ENCODE assay signal across 9 cellular contexts in genomic region chr4:23888421-23889319, GRCh38. TPM values are rescaled to one million over a fixed set of nuclear protein-coding genes. Genes with fewer than 3 reads are reported as not detected.
DNase-seq lines count a peak whose midpoint lies in the region; ATAC-seq, FAIRE-seq and TF ChIP-seq lines count a peak whose summit lies in the region.
"Had no signal": no experiment of that assay in that cellular context is flagged by ENCODE, and none has a peak within 500 bp of the region (broad histone marks: within the 10 kb centered on the region; RNA-seq: fewer than 3 reads in every experiment).

No MANE protein-coding gene starts in this region.

- H3K79me2 ChIP-seq in keratinocyte (ENCODE audit: control insufficient read depth, insufficient read depth, low read length), result no peaks in the 10 kb centered on the region
- no peaks in the 10 kb centered on the region for H3K79me2 ChIP-seq in smooth muscle cell (ENCODE audit: low read depth)

- H3K4me1 ChIP-seq in HEK293 (ENCODE audit: control insufficient read depth, insufficient read depth, low read length) (no peaks in the 10 kb centered on the region), keratinocyte (ENCODE audit: control insufficient read depth, extremely low read depth, insufficient read depth, low read length) (peaks cover 29% of the 10 kb centered on the region), smooth muscle cell (ENCODE audit: low read depth) (peaks cover 22% of the 10 kb centered on the region)

- peak overlapping the region; percentile 65 for H3K4me2 ChIP-seq in keratinocyte (ENCODE audit: control insufficient read depth, extremely low read depth, insufficient read depth, low read depth, low read length)
- peak overlapping the region; percentile 83 for H3K4me2 ChIP-seq in smooth muscle cell

- no peaks in the 10 kb centered on the region for H3K9me3 Mint-ChIP-seq in activated CD8-positive, alpha-beta memory T cell treated with anti-CD3 and anti-CD28 coated beads, Interleukin-2, amount 10 ng/mL, durations not matched to agents 7 days and 5 days (ENCODE audit: low read depth)

- H3K27ac Mint-ChIP-seq in activated CD8-positive, alpha-beta memory T cell treated with anti-CD3 and anti-CD28 coated beads, Interleukin-2, amount 10 ng/mL, durations not matched to agents 7 days and 5 days, result no peak overlapping the region

- H3F3A ChIP-seq in smooth muscle cell (ENCODE audit: low read depth), result no peaks in the 10 kb centered on the region

- H2AFZ ChIP-seq in keratinocyte (ENCODE audit: control insufficient read depth, low read length) (peak overlapping the region; percentile 86), smooth muscle cell (ENCODE audit: low read depth) (peak overlapping the region; percentile 50)

- H4K20me1 ChIP-seq in keratinocyte (ENCODE audit: control insufficient read depth, extremely low read depth, insufficient read depth, low read length) (no peaks in the 10 kb centered on the region), smooth muscle cell (ENCODE audit: low read depth) (no peaks in the 10 kb centered on the region)

- ATAC-seq in HG03520 (IDR thresholded peaks at IDR 0.05; ENCODE audit: unreplicated experiment), result no peak
- no peak for ATAC-seq in activated CD8-positive, alpha-beta memory T cell treated with anti-CD3 and anti-CD28 coated beads, Interleukin-2, amount 10 ng/mL, durations not matched to agents 7 days and 5 days
- no peak for ATAC-seq in GM19351 (IDR thresholded peaks at IDR 0.05; ENCODE audit: unreplicated experiment)

- H3K9me3 ChIP-seq in HEK293 (ENCODE audit: control insufficient read depth, insufficient read depth, low read depth, low read length) (no peaks in the 10 kb centered on the region), keratinocyte (ENCODE audit: control insufficient read depth, low read depth, low read length) (no peaks in the 10 kb centered on the region), smooth muscle cell (replicated peaks; ENCODE audit: low read depth) (no peaks in the 10 kb centered on the region)

- peak; percentile 88 for FAIRE-seq in keratinocyte (lab: Jason Lieb, UNC)

- no peaks in the 10 kb centered on the region for H3K9me1 ChIP-seq in keratinocyte (ENCODE audit: control insufficient read depth, extremely low read depth, insufficient read depth, low read length)

- H3K4me3 Mint-ChIP-seq in activated CD8-positive, alpha-beta memory T cell treated with anti-CD3 and anti-CD28 coated beads, Interleukin-2, amount 10 ng/mL, durations not matched to agents 7 days and 5 days, result no peak overlapping the region

- no peaks in the 10 kb centered on the region for H3K4me1 Mint-ChIP-seq in activated CD8-positive, alpha-beta memory T cell treated with anti-CD3 and anti-CD28 coated beads, Interleukin-2, amount 10 ng/mL, durations not matched to agents 7 days and 5 days

- H3K27ac ChIP-seq in HEK293 (ENCODE audit: extremely low read depth, low read depth, low read length) (no peak overlapping the region), keratinocyte (ENCODE audit: control insufficient read depth, insufficient read depth, low read length) (no peak overlapping the region), smooth muscle cell (ENCODE audit: low read depth) (no peak overlapping the region)
- H3K27ac ChIP-seq: HL-60 had no signal

- H3K36me3 Mint-ChIP-seq in activated CD8-positive, alpha-beta memory T cell treated with anti-CD3 and anti-CD28 coated beads, Interleukin-2, amount 10 ng/mL, durations not matched to agents 7 days and 5 days, result no peaks in the 10 kb centered on the region

- POLR2A ChIA-PET in HEK293 (lab: Yijun Ruan, JAX), result interaction anchor here (1.2 to 1.6 kb wide), 2 partner anchors 9 kb away, joined by 3 to 4 read pairs; no protein-coding TSS in a partner anchor

- H3K9ac ChIP-seq in keratinocyte (ENCODE audit: control insufficient read depth, extremely low read depth, insufficient read depth, low read length) (no peak overlapping the region), smooth muscle cell (ENCODE audit: low read depth) (no peak overlapping the region)

- CTCF ChIA-PET in HEK293 (lab: Yijun Ruan, JAX), result interaction anchor here (0.6 to 2.2 kb wide), 2 partner anchors 39 to 520 kb away, joined by 3 to 8 read pairs; no protein-coding TSS in a partner anchor
- CTCF ChIA-PET in activated CD8-positive, alpha-beta memory T cell treated with anti-CD3 and anti-CD28 coated beads, Interleukin-2, amount 10 ng/mL, durations not matched to agents 7 days and 5 days (lab: Charles Lee), result no interaction called here

- no peaks in the 10 kb centered on the region for H3K27me3 ChIP-seq in keratinocyte (ENCODE audit: control insufficient read depth, extremely low read depth, insufficient read depth, low read length)
- H3K27me3 ChIP-seq in smooth muscle cell (ENCODE audit: low read depth), result no peaks in the 10 kb centered on the region

- in situ Hi-C loops in astrocyte of the spinal cord (cut with HindIII; ENCODE audit: low sequenced_read_pairs), result no loop called here

- DNase-seq in astrocyte of the spinal cord (ENCODE audit: low read depth, low spot score) (peak; percentile 50), keratinocyte (ENCODE audit: low read depth, low spot score) (no peak), smooth muscle cell (lab: John Stamatoyannopoulos, UW; ENCODE audit: unreplicated experiment) (no peak)
- no peak for DNase-seq in stimulated activated CD4-positive, alpha-beta T cell treated with anti-CD3 and anti-CD28 coated beads, Interleukin-12 subunit alpha, Interleukin-12 subunit beta, amount 100 ng/mL, for 4 hours
- no peak for DNase-seq in activated CD8-positive, alpha-beta memory T cell treated with anti-CD3 and anti-CD28 coated beads, Interleukin-2, amount 10 ng/mL, durations not matched to agents 7 days and 5 days

- H3K36me3 ChIP-seq in HEK293 (ENCODE audit: control insufficient read depth in 2 of 2, insufficient read depth in 1 of 2, low read length in 2 of 2), result no peaks in the 10 kb centered on the region
- H3K36me3 ChIP-seq in keratinocyte (ENCODE audit: control insufficient read depth in 2 of 2, extremely low read depth in 1 of 2, insufficient read depth in 2 of 2, low read length in 2 of 2), result no peaks in the 10 kb centered on the region
- no peaks in the 10 kb centered on the region for H3K36me3 ChIP-seq in smooth muscle cell (ENCODE audit: low read depth)

- 15% methylated on average over 25 of the region's 25 CpGs for WGBS in smooth muscle cell (ENCODE audit: low lambda C conversion rate)

- dilution Hi-C loops in keratinocyte (cut with MboI; ENCODE audit: extremely low pct_ligation_motif_present, low sequenced_read_pairs), result no loop called here

- H3K27me3 Mint-ChIP-seq in activated CD8-positive, alpha-beta memory T cell treated with anti-CD3 and anti-CD28 coated beads, Interleukin-2, amount 10 ng/mL, durations not matched to agents 7 days and 5 days, result peaks cover 5% of the 10 kb centered on the region

- H3K4me3 ChIP-seq in HEK293 (ENCODE audit: low read depth, low read length), result peak overlapping the region; percentile 47
- H3K4me3 ChIP-seq in astrocyte of the spinal cord (ENCODE audit: low read depth, low read length), result peak overlapping the region; percentile 43
- peak overlapping the region; percentile 3 to 49 (median 37) for H3K4me3 ChIP-seq in keratinocyte (ENCODE audit: control insufficient read depth in 2 of 3, extremely low read depth in 1 of 3, insufficient read depth in 2 of 3, low read depth in 1 of 3, low read length in 3 of 3)
- peak overlapping the region; percentile 54 for H3K4me3 ChIP-seq in smooth muscle cell

- TF ChIP-seq CTCF in HEK293 (tag by site-specific recombination; IDR thresholded peaks at IDR 0.05) (no peak), astrocyte of the spinal cord (IDR thresholded peaks at IDR 0.05; ENCODE audit: low read depth, low read length) (no peak), keratinocyte (optimal IDR thresholded peaks at IDR 0.05 in 1 of 3, IDR thresholded peaks at IDR 0.05 in 1 of 3, conservative IDR thresholded peaks at IDR 0.05 in 1 of 3; ENCODE audit: extremely low read depth in 1 of 3, insufficient read depth in 2 of 3, low read length in 3 of 3) (no peak), smooth muscle cell (IDR thresholded peaks at IDR 0.05; ENCODE audit: borderline replicate concordance, insufficient read depth, poor library complexity, severe bottlenecking) (no peak)

TF ChIP-seq in HEK293, 187 proteins besides CTCF, POLR2A, EP300 and RAD21 (continues in another document):
- TF ChIP-seq HIC1 (tag by site-specific recombination; IDR thresholded peaks at IDR 0.05) (no peak), ZBTB20 (tag by site-specific recombination; IDR thresholded peaks at IDR 0.05) (peak; percentile 15; the same call in 1 of the 2 replicates), ZSCAN30 (tag by site-specific recombination; IDR thresholded peaks at IDR 0.05) (no peak), ZNF843 (tag by site-specific recombination; IDR thresholded peaks at IDR 0.05) (no peak), PRDM1 (tag by site-specific recombination; IDR thresholded peaks at IDR 0.05) (0 out of 2 replicates have a peak, but pooled peaks have one; percentile 21)

RNA-seq across cellular contexts. Expression of gene PPARGC1A, which starts 1.2 kb away (rescaled TPM):
- 0.08 to 0.18 TPM (median 0.14 TPM) in 3 replicates for polyA plus RNA-seq in keratinocyte
- polyA plus RNA-seq in keratinocyte (2011; ENCODE audit: low read depth), result 0.04 TPM
- polyA plus RNA-seq in keratinocyte (2011; cell fraction: cytosol; rRNA removed), result 0.04 TPM in 2 replicates
- 0.03 and 0.24 TPM in 2 replicates for polyA plus RNA-seq in keratinocyte (2011; cell fraction: nucleus; rRNA removed)
- 0.08 and 0.18 TPM in 2 replicates for polyA plus RNA-seq in keratinocyte (2012; ENCODE audit: low replicate concordance)
- 0.03 to 0.77 TPM in 2 of 3 replicates, not detected in the other for polyA minus RNA-seq in keratinocyte
- polyA minus RNA-seq in keratinocyte (2011; cell fraction: cytosol; rRNA and poly(A)+ RNA removed), result not detected
- 0.16 and 0.21 TPM in 2 replicates for polyA minus RNA-seq in keratinocyte (2011; cell fraction: nucleus; rRNA and poly(A)+ RNA removed)
- 1.8 and 2.8 TPM in 2 replicates for total RNA-seq in smooth muscle cell
- polyA plus RNA-seq in smooth muscle cell, result 0.25 and 0.30 TPM in 2 replicates
- not detected for total RNA-seq in activated CD8-positive, alpha-beta memory T cell treated with anti-CD3 and anti-CD28 coated beads, Interleukin-2, amount 10 ng/mL, durations not matched to agents 7 days and 5 days
